ENCODE assay signal across 10 cellular contexts in the genomic region with DNA sequence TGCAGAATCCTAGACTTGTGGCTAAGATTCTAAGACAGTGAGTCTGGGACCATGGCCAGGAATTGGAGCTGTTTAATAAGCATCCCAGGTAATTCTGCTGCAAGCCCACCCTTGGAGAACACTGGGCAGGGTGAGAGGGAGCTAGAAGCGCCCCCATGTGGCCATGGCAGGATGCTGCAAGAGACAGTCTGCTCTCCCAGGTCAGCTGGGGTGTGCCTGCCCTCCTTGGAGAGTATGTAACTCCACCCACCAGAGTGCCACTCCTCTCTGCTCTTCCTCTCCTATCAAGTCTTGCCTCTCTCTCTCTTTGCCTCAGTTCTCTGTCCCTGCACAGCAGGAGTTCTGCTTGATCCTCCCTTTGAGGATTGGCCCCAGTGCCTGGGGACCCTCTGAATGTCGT. TPM values are rescaled to one million over a fixed set of nuclear protein-coding genes. Genes with fewer than 3 reads are reported as not detected.
DNase-seq lines count a peak whose midpoint lies in the region; ATAC-seq, FAIRE-seq and TF ChIP-seq lines count a peak whose summit lies in the region.
"Had no signal": no experiment of that assay in that cellular context is flagged by ENCODE, and none has a peak within 500 bp of the region (broad histone marks: within the 10 kb centered on the region; RNA-seq: fewer than 3 reads in every experiment).

No MANE protein-coding gene starts in this region.

- H3K27ac ChIP-seq in SK-N-SH (ENCODE audit: low read depth in 2 of 2, low read length in 1 of 2) = no peak overlapping the region
- no peak overlapping the region for H3K27ac ChIP-seq in smooth muscle cell (ENCODE audit: low read depth)

- CTCF ChIA-PET in SK-N-SH (lab: Yijun Ruan, JAX) = interaction anchor here (0.6 to 1.1 kb wide), 3 partner anchors 8 to 445 kb away, joined by 3 read pairs; no protein-coding TSS in a partner anchor

- H3K9ac ChIP-seq in SK-N-SH = no peak overlapping the region
- H3K9ac ChIP-seq in smooth muscle cell (ENCODE audit: low read depth) = no peak overlapping the region

- no peak for TF ChIP-seq EP300 in SK-N-SH (IDR thresholded peaks at IDR 0.05; ENCODE audit: borderline replicate concordance in 1 of 2, low read depth in 1 of 2, low read length in 1 of 2)

- no peaks in the 10 kb centered on the region for H3K27me3 ChIP-seq in SK-N-SH (ENCODE audit: insufficient read depth)
- peaks cover 6% of the 10 kb centered on the region for H3K27me3 ChIP-seq in smooth muscle cell (ENCODE audit: low read depth)

- H3K36me3 ChIP-seq in SK-N-SH (replicated peaks in 1 of 2; ENCODE audit: control insufficient read depth in 1 of 2, insufficient read depth in 2 of 2, low read length in 1 of 2) = no peaks in the 10 kb centered on the region
- H3K36me3 ChIP-seq in smooth muscle cell (ENCODE audit: low read depth) = no peaks in the 10 kb centered on the region

- H3K79me2 ChIP-seq in SK-N-SH (ENCODE audit: insufficient read depth) = no peaks in the 10 kb centered on the region
- no peaks in the 10 kb centered on the region for H3K79me2 ChIP-seq in smooth muscle cell (ENCODE audit: low read depth)

- H3K9me3 ChIP-seq in SK-N-SH (no peaks in the 10 kb centered on the region), smooth muscle cell (replicated peaks; ENCODE audit: low read depth) (no peaks in the 10 kb centered on the region)

- no peaks in the 10 kb centered on the region for H4K20me1 ChIP-seq in SK-N-SH (ENCODE audit: insufficient read depth)
- H4K20me1 ChIP-seq in smooth muscle cell (ENCODE audit: low read depth) = no peaks in the 10 kb centered on the region

- no peak overlapping the region for H2AFZ ChIP-seq in SK-N-SH (ENCODE audit: low read depth)
- H2AFZ ChIP-seq in smooth muscle cell (ENCODE audit: low read depth) = no peak overlapping the region

- POLR2A ChIA-PET in SK-N-SH (lab: Yijun Ruan, JAX) = no interaction called here

- H3K4me1 ChIP-seq in SK-N-SH (ENCODE audit: control insufficient read depth in 1 of 2, insufficient read depth in 2 of 2, low read depth in 1 of 2, low read length in 1 of 2) = no peaks in the 10 kb centered on the region
- no peaks in the 10 kb centered on the region for H3K4me1 ChIP-seq in smooth muscle cell (ENCODE audit: low read depth)

- no peaks in the 10 kb centered on the region for H3K9me2 ChIP-seq in SK-N-SH

- no peak for ATAC-seq in SK-N-SH treated with all-trans-retinoic acid at 6 μM for 48 hours
- no peak for ATAC-seq in GM18867 (IDR thresholded peaks at IDR 0.05; ENCODE audit: unreplicated experiment)
- ATAC-seq in GM19035 (IDR thresholded peaks at IDR 0.05; ENCODE audit: unreplicated experiment) = no peak

- FAIRE-seq in frontal cortex (lab: Jason Lieb, UNC) = no peak
- FAIRE-seq: endothelial cell of umbilical vein had no signal

- WGBS in SK-N-SH (ENCODE audit: low lambda C conversion rate) = 10% methylated on average over 1 of the region's 2 CpGs
- WGBS in smooth muscle cell (ENCODE audit: low lambda C conversion rate) = 28% methylated on average over 2 of the region's 2 CpGs

- H3K4me2 ChIP-seq in SK-N-SH (no peak overlapping the region), smooth muscle cell (no peak overlapping the region)

- H3F3A ChIP-seq in SK-N-SH (replicated peaks; ENCODE audit: insufficient read depth) = no peaks in the 10 kb centered on the region
- H3F3A ChIP-seq in smooth muscle cell (ENCODE audit: low read depth) = no peaks in the 10 kb centered on the region

- peak; percentile 35 for DNase-seq in SK-N-SH
- DNase-seq in NAMALWA (ENCODE audit: low spot score) = peak; percentile 36
- no peak for DNase-seq in epithelial cell of proximal tubule (ENCODE audit: low read depth)
- DNase-seq in smooth muscle cell (lab: John Stamatoyannopoulos, UW; ENCODE audit: unreplicated experiment) = no peak
- DNase-seq in frontal cortex (ENCODE audit: low spot score in 2 of 2) = no peak

- H3K4me3 ChIP-seq in SK-N-SH (ENCODE audit: low read depth in 2 of 2, low read length in 1 of 2) (no peak overlapping the region), epithelial cell of proximal tubule (ENCODE audit: low read depth, low read length) (no peak overlapping the region), smooth muscle cell (no peak overlapping the region)

- TF ChIP-seq CTCF in SK-N-SH (IDR thresholded peaks at IDR 0.05) = peak; percentile 49
- peak; percentile 63 for TF ChIP-seq CTCF in epithelial cell of proximal tubule (conservative IDR thresholded peaks at IDR 0.05; ENCODE audit: low read depth, low read length)
- TF ChIP-seq CTCF in smooth muscle cell (IDR thresholded peaks at IDR 0.05; ENCODE audit: borderline replicate concordance, insufficient read depth, poor library complexity, severe bottlenecking) = peak; percentile 67

- TF ChIP-seq RAD21 in SK-N-SH (IDR thresholded peaks at IDR 0.05; ENCODE audit: low read length) = no peak

TF ChIP-seq in SK-N-SH, 30 proteins besides CTCF, POLR2A, EP300 and RAD21 (continues in another document):
- TF ChIP-seq RXRA (IDR thresholded peaks at IDR 0.05; ENCODE audit: borderline replicate concordance, low read depth) (no peak), FOXM1 (IDR thresholded peaks at IDR 0.05; ENCODE audit: low read depth) (no peak), SMC3 (IDR thresholded peaks at IDR 0.05; ENCODE audit: low read depth, low read length) (no peak), MXI1 (IDR thresholded peaks at IDR 0.05; ENCODE audit: low read depth, low read length) (no peak), FOXJ3 (CRISPR knock-in tag; IDR thresholded peaks at IDR 0.05) (no peak), MEF2A (IDR thresholded peaks at IDR 0.05; ENCODE audit: borderline replicate concordance, low read depth) (no peak), SIN3A (IDR thresholded peaks at IDR 0.05; ENCODE audit: borderline replicate concordance, low read depth, low read length) (no peak), NFIC (IDR thresholded peaks at IDR 0.05; ENCODE audit: borderline replicate concordance) (no peak), YY1 (IDR thresholded peaks at IDR 0.05; ENCODE audit: low read depth) (no peak)
- TF ChIP-seq, protein P1, sequence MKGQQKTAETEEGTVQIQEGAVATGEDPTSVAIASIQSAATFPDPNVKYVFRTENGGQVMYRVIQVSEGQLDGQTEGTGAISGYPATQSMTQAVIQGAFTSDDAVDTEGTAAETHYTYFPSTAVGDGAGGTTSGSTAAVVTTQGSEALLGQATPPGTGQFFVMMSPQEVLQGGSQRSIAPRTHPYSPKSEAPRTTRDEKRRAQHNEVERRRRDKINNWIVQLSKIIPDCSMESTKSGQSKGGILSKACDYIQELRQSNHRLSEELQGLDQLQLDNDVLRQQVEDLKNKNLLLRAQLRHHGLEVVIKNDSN (IDR thresholded peaks at IDR 0.05; ENCODE audit: borderline replicate concordance, low read depth) = no peak
- TF ChIP-seq, protein P2, sequence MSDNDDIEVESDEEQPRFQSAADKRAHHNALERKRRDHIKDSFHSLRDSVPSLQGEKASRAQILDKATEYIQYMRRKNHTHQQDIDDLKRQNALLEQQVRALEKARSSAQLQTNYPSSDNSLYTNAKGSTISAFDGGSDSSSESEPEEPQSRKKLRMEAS (IDR thresholded peaks at IDR 0.05; ENCODE audit: low read depth) = no peak

TF ChIP-seq in SK-N-SH treated with all-trans-retinoic acid at 6 μM for 48 hours, 23 proteins besides CTCF, POLR2A, EP300 and RAD21:
- TF ChIP-seq ZC3H10 (CRISPR knock-in tag; IDR thresholded peaks at IDR 0.05) (no peak), CSDC2 (CRISPR knock-in tag; IDR thresholded peaks at IDR 0.05) (no peak), ZFP30 (CRISPR knock-in tag; IDR thresholded peaks at IDR 0.05) (no peak), ARNTL (CRISPR knock-in tag; IDR thresholded peaks at IDR 0.05; ENCODE audit: borderline replicate concordance, low read depth) (no peak), ESRRG (CRISPR knock-in tag; IDR thresholded peaks at IDR 0.05) (no peak), ZFP3 (CRISPR knock-in tag; IDR thresholded peaks at IDR 0.05) (no peak), SNAI2 (CRISPR knock-in tag; IDR thresholded peaks at IDR 0.05) (no peak), ZNF70 (CRISPR knock-in tag; IDR thresholded peaks at IDR 0.05) (no peak)
- TF ChIP-seq, protein P3, sequence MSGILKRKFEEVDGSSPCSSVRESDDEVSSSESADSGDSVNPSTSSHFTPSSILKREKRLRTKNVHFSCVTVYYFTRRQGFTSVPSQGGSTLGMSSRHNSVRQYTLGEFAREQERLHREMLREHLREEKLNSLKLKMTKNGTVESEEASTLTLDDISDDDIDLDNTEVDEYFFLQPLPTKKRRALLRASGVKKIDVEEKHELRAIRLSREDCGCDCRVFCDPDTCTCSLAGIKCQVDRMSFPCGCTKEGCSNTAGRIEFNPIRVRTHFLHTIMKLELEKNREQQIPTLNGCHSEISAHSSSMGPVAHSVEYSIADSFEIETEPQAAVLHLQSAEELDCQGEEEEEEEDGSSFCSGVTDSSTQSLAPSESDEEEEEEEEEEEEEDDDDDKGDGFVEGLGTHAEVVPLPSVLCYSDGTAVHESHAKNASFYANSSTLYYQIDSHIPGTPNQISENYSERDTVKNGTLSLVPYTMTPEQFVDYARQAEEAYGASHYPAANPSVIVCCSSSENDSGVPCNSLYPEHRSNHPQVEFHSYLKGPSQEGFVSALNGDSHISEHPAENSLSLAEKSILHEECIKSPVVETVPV (CRISPR knock-in tag; IDR thresholded peaks at IDR 0.05) = no peak
- TF ChIP-seq, protein P4, sequence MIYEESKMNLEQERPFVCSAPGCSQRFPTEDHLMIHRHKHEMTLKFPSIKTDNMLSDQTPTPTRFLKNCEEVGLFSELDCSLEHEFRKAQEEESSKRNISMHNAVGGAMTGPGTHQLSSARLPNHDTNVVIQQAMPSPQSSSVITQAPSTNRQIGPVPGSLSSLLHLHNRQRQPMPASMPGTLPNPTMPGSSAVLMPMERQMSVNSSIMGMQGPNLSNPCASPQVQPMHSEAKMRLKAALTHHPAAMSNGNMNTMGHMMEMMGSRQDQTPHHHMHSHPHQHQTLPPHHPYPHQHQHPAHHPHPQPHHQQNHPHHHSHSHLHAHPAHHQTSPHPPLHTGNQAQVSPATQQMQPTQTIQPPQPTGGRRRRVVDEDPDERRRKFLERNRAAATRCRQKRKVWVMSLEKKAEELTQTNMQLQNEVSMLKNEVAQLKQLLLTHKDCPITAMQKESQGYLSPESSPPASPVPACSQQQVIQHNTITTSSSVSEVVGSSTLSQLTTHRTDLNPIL (CRISPR knock-in tag; IDR thresholded peaks at IDR 0.05; ENCODE audit: low read depth) = no peak

RNA-seq across cellular contexts. Expression of a gene that starts 14.9 kb away (rescaled TPM):
- not detected in 2 replicates for polyA plus RNA-seq in SK-N-SH (2012; rRNA removed)
- polyA plus RNA-seq in SK-N-SH (2012; cell fraction: cytosol; rRNA removed) = not detected in 2 replicates
- polyA plus RNA-seq in SK-N-SH (2012; cell fraction: nucleus; rRNA removed) = not detected in 2 replicates
- total RNA-seq in epithelial cell of proximal tubule = not detected in 2 replicates
- total RNA-seq in smooth muscle cell = 2.2 and 4.0 TPM in 2 replicates
- 3.2 and 3.7 TPM in 2 replicates for polyA plus RNA-seq in smooth muscle cell
- under 0.01 TPM for total RNA-seq in frontal cortex
- total RNA-seq: CD4-positive, CD25-positive, alpha-beta regulatory T cell; endothelial cell of umbilical vein had no signal
- polyA plus RNA-seq: CD4-positive, CD25-positive, alpha-beta regulatory T cell; endothelial cell of umbilical vein had no signal

Comparison
In these comparisons a context has a peak if more than half of its experiments do, and no peak if none do; other contexts are left out.
1. DNase-seq: peak in SK-N-SH (single experiment) and NAMALWA (single experiment); none in epithelial cell of proximal tubule (single experiment), smooth muscle cell (single experiment) and frontal cortex (0 of 2).
2. Peak in every context shown above with its lines, with median percentiles within 50 percentile points of each other: CTCF ChIP-seq.